Comparison of ENCODE assay signal across 24 cellular contexts in the genomic region with DNA sequence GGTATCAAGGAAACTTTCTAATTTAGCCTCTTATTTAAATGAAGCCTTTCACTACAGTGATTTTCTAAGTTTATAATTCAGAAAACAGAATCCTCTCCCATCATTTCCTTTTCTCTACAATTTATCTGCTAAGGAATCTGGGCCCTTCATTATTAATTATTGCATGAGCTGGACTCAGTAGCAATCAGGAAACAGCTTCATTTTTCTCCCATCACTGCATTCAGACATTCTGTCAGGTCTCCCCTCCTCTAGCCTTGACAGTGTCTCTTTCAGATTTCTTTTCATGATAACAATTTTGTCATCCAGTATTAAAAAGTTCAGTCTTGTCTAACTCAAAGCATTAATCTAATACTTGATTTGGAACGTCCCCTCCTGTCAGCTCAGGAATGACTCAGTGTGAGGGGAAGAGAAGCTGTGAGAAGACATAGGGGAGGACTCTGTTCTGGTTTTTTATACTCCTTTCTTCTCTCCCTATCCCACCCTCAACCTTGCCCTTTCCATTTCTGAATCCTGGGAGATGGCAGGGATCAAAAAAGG. TPM values are rescaled to one million over a fixed set of nuclear protein-coding genes. Genes with fewer than 3 reads are reported as not detected.
"Had no signal": no experiment of that assay in that cellular context is flagged by ENCODE, and none has a peak within 500 bp of the region (broad histone marks: within the 10 kb centered on the region; RNA-seq: fewer than 3 reads in every experiment).

No MANE protein-coding gene starts in this region.

- H3K27me3 Mint-ChIP-seq: activated naive CD8-positive, alpha-beta T cell treated with anti-CD3 and anti-CD28 coated beads, Interleukin-2, amount 50 U/mL, for 24 hours; effector memory CD8-positive, alpha-beta T cell had no signal

- ATAC-seq: activated CD8-positive, alpha-beta T cell treated with anti-CD3 and anti-CD28 coated beads, Interleukin-2, amount 10 ng/mL, durations not matched to agents 7 days and 5 days; activated naive CD8-positive, alpha-beta T cell treated with anti-CD3 and anti-CD28 coated beads, Interleukin-2, amount 50 U/mL, for 24 hours; effector memory CD8-positive, alpha-beta T cell; left colon; lower lobe of right lung; naive thymus-derived CD8-positive, alpha-beta T cell; T-cell had no signal

- H3K4me3 ChIP-seq: ascending aorta, dorsolateral prefrontal cortex, lower lobe of right lung, neural progenitor cell, upper lobe of left lung had no signal

- H3K36me3 Mint-ChIP-seq: naive thymus-derived CD8-positive, alpha-beta T cell; neural progenitor cell; T-cell had no signal

- H3K27ac Mint-ChIP-seq: activated CD8-positive, alpha-beta T cell treated with anti-CD3 and anti-CD28 coated beads, Interleukin-2, amount 10 ng/mL, durations not matched to agents 7 days and 5 days; activated naive CD8-positive, alpha-beta T cell treated with anti-CD3 and anti-CD28 coated beads, Interleukin-2, amount 50 U/mL, for 24 hours; activated T-helper 1 cell treated with anti-CD3 and anti-CD28 coated beads, Interleukin-12 subunit alpha, Interleukin-12 subunit beta, Interleukin-2, Interleukin-4 antibody, amounts not matched to agents 30 ng/mL and 10 ng/mL and 1 ng/mL, durations not matched to agents 14 hours and 24 hours and 36 hours; effector memory CD8-positive, alpha-beta T cell; naive thymus-derived CD8-positive, alpha-beta T cell; neural progenitor cell; T-cell had no signal

- H3K4me1 Mint-ChIP-seq: activated naive CD8-positive, alpha-beta T cell treated with anti-CD3 and anti-CD28 coated beads, Interleukin-2, amount 50 U/mL, for 24 hours; T-cell had no signal

- H3K9me3 ChIP-seq: ascending aorta, lower lobe of right lung, upper lobe of left lung had no signal

- H3K9me3 Mint-ChIP-seq: activated naive CD8-positive, alpha-beta T cell treated with anti-CD3 and anti-CD28 coated beads, Interleukin-2, amount 50 U/mL, for 24 hours; activated T-helper 1 cell treated with anti-CD3 and anti-CD28 coated beads, Interleukin-12 subunit alpha, Interleukin-12 subunit beta, Interleukin-2, Interleukin-4 antibody, amounts not matched to agents 30 ng/mL and 10 ng/mL and 1 ng/mL, durations not matched to agents 14 hours and 24 hours and 36 hours; effector memory CD8-positive, alpha-beta T cell; naive thymus-derived CD8-positive, alpha-beta T cell; neural progenitor cell; T-cell had no signal

- H3K4me3 Mint-ChIP-seq: activated CD8-positive, alpha-beta T cell treated with anti-CD3 and anti-CD28 coated beads, Interleukin-2, amount 10 ng/mL, durations not matched to agents 7 days and 5 days; activated naive CD8-positive, alpha-beta T cell treated with anti-CD3 and anti-CD28 coated beads, Interleukin-2, amount 50 U/mL, for 24 hours; activated T-helper 1 cell treated with anti-CD3 and anti-CD28 coated beads, Interleukin-12 subunit alpha, Interleukin-12 subunit beta, Interleukin-2, Interleukin-4 antibody, amounts not matched to agents 30 ng/mL and 10 ng/mL and 1 ng/mL, durations not matched to agents 14 hours and 24 hours and 36 hours; effector memory CD8-positive, alpha-beta T cell; naive thymus-derived CD8-positive, alpha-beta T cell; neural progenitor cell; T-cell had no signal

- DNase-seq: activated CD4-positive, alpha-beta T cell treated with anti-CD3 and anti-CD28 coated beads for 1 hour; activated CD4-positive, alpha-beta T cell treated with anti-CD3 and anti-CD28 coated beads, Interleukin-2, amount 50 U/mL, for 1 hour; activated CD8-positive, alpha-beta T cell treated with anti-CD3 and anti-CD28 coated beads, Interleukin-2, amount 10 ng/mL, durations not matched to agents 7 days and 5 days; activated gamma-delta T cell; activated naive CD4-positive, alpha-beta T cell treated with anti-CD3 and anti-CD28 coated beads, Interleukin-2, amount 50 U/mL, for 16 hours; activated naive CD8-positive, alpha-beta T cell treated with anti-CD3 and anti-CD28 coated beads, Interleukin-2, amount 50 U/mL, for 24 hours; brain microvascular endothelial cell; central memory CD4-positive, alpha-beta T cell; dorsolateral prefrontal cortex; effector memory CD8-positive, alpha-beta T cell; foreskin fibroblast; left colon; lower lobe of right lung; naive thymus-derived CD8-positive, alpha-beta T cell; posterior cingulate gyrus; stimulated activated CD4-positive, alpha-beta T cell treated with anti-CD3 and anti-CD28 coated beads, Interleukin-2, amount 100 ng/mL, for 48 hours; stimulated activated CD8-positive, alpha-beta memory T cell treated with anti-CD3 and anti-CD28 coated beads, Interleukin-4, amount 100 ng/mL, for 48 hours; stimulated activated naive CD4-positive, alpha-beta T cell treated with Interleukin-2 at 50 U/mL for 16 hours; T-cell; upper lobe of left lung; WERI-Rb-1 had no signal

RNA-seq across cellular contexts. Expression of gene SLC44A5, which starts 28.1 kb away (rescaled TPM):
- total RNA-seq: activated T-helper 1 cell treated with anti-CD3 and anti-CD28 coated beads, Interleukin-12 subunit alpha, Interleukin-12 subunit beta, Interleukin-2, Interleukin-4 antibody, amounts not matched to agents 30 ng/mL and 10 ng/mL and 1 ng/mL, durations not matched to agents 14 hours and 24 hours and 36 hours; ascending aorta had no signal
